In the genomic region with DNA sequence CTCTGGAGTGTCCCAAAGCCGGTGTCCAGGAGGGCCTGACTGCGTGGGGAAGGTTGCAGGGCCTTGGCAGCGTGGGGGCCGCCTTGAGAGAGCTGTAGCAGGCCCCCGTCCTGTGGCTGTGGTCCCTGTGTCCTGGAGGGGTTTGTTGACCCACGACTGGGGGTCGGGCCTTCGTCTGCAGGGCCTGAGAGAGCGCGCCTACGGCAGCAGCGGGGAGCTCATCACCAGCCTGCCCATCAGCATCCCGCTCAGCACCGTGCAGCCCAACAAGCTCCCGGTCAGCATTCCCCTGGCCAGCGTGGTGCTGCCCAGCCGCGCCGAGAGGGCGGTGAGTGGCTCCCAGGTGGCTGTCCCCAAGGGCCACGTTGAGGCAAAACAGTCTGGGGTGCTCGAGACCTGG, we compare ENCODE assay signal across 31 cellular contexts. TPM values are rescaled to one million over a fixed set of nuclear protein-coding genes. Genes with fewer than 3 reads are reported as not detected.
"Had no signal": no experiment of that assay in that cellular context is flagged by ENCODE, and none has a peak within 500 bp of the region (broad histone marks: within the 10 kb centered on the region; RNA-seq: fewer than 3 reads in every experiment).

No MANE protein-coding gene starts in this region.

- H3K9me3 ChIP-seq: left lung, lower lobe of right lung, ovary, right atrium auricular region, tibial nerve, uterus had no signal

- FAIRE-seq: islet of Langerhans, kidney had no signal

- H3K4me3 Mint-ChIP-seq: immature natural killer cell; naive thymus-derived CD8-positive, alpha-beta T cell; nephron; neural crest cell; stimulated activated memory B cell treated with anti-CD40 and anti-IgM and Interleukin-4, amounts not matched to agents 10 μg/mL and 1 μg/mL and 100 μg/mL, for 72 hours; stimulated activated naive CD8-positive, alpha-beta T cell treated with anti-CD3 and anti-CD28 coated beads, Interleukin-15, amount 100 ng/mL, for 72 hours had no signal

- ATAC-seq: left colon; left lung; lower lobe of right lung; naive thymus-derived CD8-positive, alpha-beta T cell; sciatic nerve; stimulated activated memory B cell treated with anti-CD40 and anti-IgM and Interleukin-4, amounts not matched to agents 10 μg/mL and 1 μg/mL and 100 μg/mL, for 72 hours; stimulated activated naive CD8-positive, alpha-beta T cell treated with anti-CD3 and anti-CD28 coated beads, Interleukin-15, amount 100 ng/mL, for 72 hours had no signal

- H3K4me1 ChIP-seq: uterus had no signal

- H3K27ac Mint-ChIP-seq: nephron; progenitor cell of endocrine pancreas; stimulated activated naive CD8-positive, alpha-beta T cell treated with anti-CD3 and anti-CD28 coated beads, Interleukin-15, amount 100 ng/mL, for 72 hours; type B pancreatic cell had no signal

- H3K4me1 Mint-ChIP-seq: immature natural killer cell, neural crest cell had no signal

- H3K27ac ChIP-seq: left lung, lower lobe of right lung, ovary, right atrium auricular region, tibial nerve, uterus had no signal

- H3K9me3 Mint-ChIP-seq: immature natural killer cell; naive thymus-derived CD8-positive, alpha-beta T cell; nephron; neural crest cell; stimulated activated memory B cell treated with anti-CD40 and anti-IgM and Interleukin-4, amounts not matched to agents 10 μg/mL and 1 μg/mL and 100 μg/mL, for 72 hours; stimulated activated naive CD8-positive, alpha-beta T cell treated with anti-CD3 and anti-CD28 coated beads, Interleukin-15, amount 100 ng/mL, for 72 hours; type B pancreatic cell had no signal

- H3K27me3 ChIP-seq: left lung, ovary, right atrium auricular region, tibial nerve, uterus had no signal

- H3K36me3 ChIP-seq: ovary, uterus had no signal

- H3K4me3 ChIP-seq: left lung, lower lobe of right lung, ovary, right atrium auricular region, skin epidermis, tibial nerve, uterus had no signal

- H3K27me3 Mint-ChIP-seq: naive thymus-derived CD8-positive, alpha-beta T cell; progenitor cell of endocrine pancreas; stimulated activated memory B cell treated with anti-CD40 and anti-IgM and Interleukin-4, amounts not matched to agents 10 μg/mL and 1 μg/mL and 100 μg/mL, for 72 hours; stimulated activated naive CD8-positive, alpha-beta T cell treated with anti-CD3 and anti-CD28 coated beads, Interleukin-15, amount 100 ng/mL, for 72 hours; type B pancreatic cell had no signal

- DNase-seq: hypothalamus; immature natural killer cell; kidney; left colon; left lung; lower lobe of right lung; mammary epithelial cell; mesenchymal stem cell; naive thymus-derived CD8-positive, alpha-beta T cell; ovary; stimulated activated CD4-positive, alpha-beta T cell treated with anti-CD3 and anti-CD28 coated beads, Interleukin-12 subunit alpha, Interleukin-12 subunit beta, amount 100 ng/mL, for 4 hours; stimulated activated CD4-positive, alpha-beta T cell treated with anti-CD3 and anti-CD28 coated beads, Interleukin-15, amount 100 ng/mL, for 24 hours; stimulated activated CD4-positive, alpha-beta T cell treated with anti-CD3 and anti-CD28 coated beads, Interleukin-2, amount 100 ng/mL, for 24 hours; stimulated activated CD4-positive, alpha-beta T cell treated with anti-CD3 and anti-CD28 coated beads, Interleukin-4, amount 100 ng/mL, for 1 hour; stimulated activated naive CD4-positive, alpha-beta T cell treated with Interleukin-2 at 50 U/mL for 16 hours; stimulated activated naive CD8-positive, alpha-beta T cell treated with anti-CD3 and anti-CD28 coated beads, Interleukin-15, amount 100 ng/mL, for 72 hours; substantia nigra; uterus had no signal

RNA-seq across cellular contexts. Expression of a gene that starts 31.5 kb away (rescaled TPM):
- polyA plus RNA-seq: immature natural killer cell; naive thymus-derived CD8-positive, alpha-beta T cell had no signal

RNA-seq across cellular contexts. Expression of a gene that starts 38.6 kb away (rescaled TPM):
- total RNA-seq: lower lobe of right lung, omental fat pad, renal cortical epithelial cell, sciatic nerve, temporal lobe, tibial nerve, uterus had no signal
- polyA plus RNA-seq: mammary epithelial cell had no signal
